ENCODE assay signal across 8 cellular contexts in the genomic region with DNA sequence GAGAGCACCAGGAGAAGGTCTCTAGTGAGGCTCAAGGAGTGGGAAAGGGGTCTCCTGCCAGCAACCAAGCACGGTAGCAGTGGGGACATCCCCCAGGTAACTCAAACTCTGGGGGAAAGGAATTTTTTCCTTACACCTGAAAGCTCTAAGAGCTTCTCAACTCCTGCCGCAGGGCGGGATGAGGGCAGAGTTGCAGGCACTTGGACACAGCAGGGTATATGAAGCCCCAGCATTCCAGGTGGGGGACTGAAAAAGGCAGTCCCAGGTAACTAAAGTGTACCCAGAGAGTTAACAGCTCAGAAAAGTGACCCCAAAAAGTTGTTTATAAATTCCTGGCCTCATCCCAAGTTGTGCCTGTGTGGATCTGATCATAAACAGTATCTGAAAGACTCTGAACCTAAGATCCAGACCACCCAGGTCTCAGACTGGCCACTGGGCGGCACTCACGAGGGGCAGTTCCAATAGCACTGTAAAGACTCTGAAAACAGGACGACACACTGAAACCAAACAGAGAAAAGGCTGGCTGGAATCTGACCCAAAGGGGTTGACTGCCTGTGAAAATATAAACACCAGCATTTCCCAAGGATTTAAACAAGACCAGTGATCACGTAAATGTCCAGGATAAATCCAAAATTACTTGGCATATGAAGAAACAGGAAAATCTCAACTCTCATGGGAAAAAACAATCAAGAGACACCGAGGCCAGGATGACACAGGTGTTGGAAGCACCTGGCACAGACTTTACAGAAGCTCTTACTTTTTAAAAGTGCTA. TPM values are rescaled to one million over a fixed set of nuclear protein-coding genes. Genes with fewer than 3 reads are reported as not detected.
DNase-seq lines count a peak whose midpoint lies in the region; TF ChIP-seq lines count a peak whose summit lies in the region.

No MANE protein-coding gene starts in this region.

- H3K36me3 ChIP-seq in A673 (ENCODE audit: insufficient read depth, low read length, poor library complexity, severe bottlenecking) (no peaks in the 10 kb centered on the region), brain microvascular endothelial cell (replicated peaks) (no peaks in the 10 kb centered on the region)

- in situ Hi-C loops in brain microvascular endothelial cell (cut with HindIII; ENCODE audit: low pct_ligation_motif_present, low sequenced_read_pairs), result no loop called here

- no peaks in the 10 kb centered on the region for H3K9me3 ChIP-seq in A673 (ENCODE audit: low read depth, low read length, poor library complexity, severe bottlenecking)

- H3K27me3 ChIP-seq in A673 (replicated peaks; ENCODE audit: insufficient read depth, low read depth, low read length, poor library complexity), result no peaks in the 10 kb centered on the region
- no peaks in the 10 kb centered on the region for H3K27me3 ChIP-seq in brain microvascular endothelial cell (replicated peaks)

- DNase-seq in A673 (ENCODE audit: low spot score) (peak; percentile 56), GM12864 (ENCODE audit: low read depth) (no peak), NCI-H82 treated with DMSO at 0.1 percent for 48 hours (lab: John Stamatoyannopoulos, UW; ENCODE audit: unreplicated experiment) (peak; percentile 26), brain microvascular endothelial cell (peak; percentile 85), islet precursor cell (peak; percentile 87), substantia nigra (lab: John Stamatoyannopoulos, UW) (peak in 25 of 49 donors; percentile 2 to 43 (median 21)), T-helper 1 cell (no peak)
- DNase-seq in stimulated activated naive CD4-positive, alpha-beta T cell treated with Interleukin-2 at 50 U/mL for 16 hours (lab: John Stamatoyannopoulos, UW), result no peak

- intact Hi-C loops in A673 (cut with micrococcal nuclease; ENCODE audit: unreplicated experiment), result no loop called here

- H3K4me3 ChIP-seq in A673 (ENCODE audit: low read depth, low read length, poor library complexity, severe bottlenecking), result no peak overlapping the region
- H3K4me3 ChIP-seq in GM12864 (ENCODE audit: low read depth, low read length), result no peak overlapping the region
- H3K4me3 ChIP-seq in brain microvascular endothelial cell (ENCODE audit: low read depth, low read length), result no peak overlapping the region

- H3K4me1 ChIP-seq in A673 (ENCODE audit: insufficient read depth, low read length, poor library complexity, severe bottlenecking), result peaks cover 12% of the 10 kb centered on the region

- H3K27ac ChIP-seq in A673 (ENCODE audit: low read depth, low read length, poor library complexity, severe bottlenecking) (no peak overlapping the region), brain microvascular endothelial cell (peak overlapping the region; percentile 31), substantia nigra (ENCODE audit: low read depth, low read length, poor library complexity, severe bottlenecking) (no peak overlapping the region)

- CTCF ChIA-PET in A673 (lab: Charles Lee), result interaction anchor here (0.6 kb wide), 1 partner anchor 30 kb away, joined by 5 read pairs; no protein-coding TSS in a partner anchor

- POLR2A ChIA-PET in A673 (lab: Charles Lee; ENCODE audit: low non-redundant PET), result no interaction called here

- TF ChIP-seq CTCF in A673 (conservative IDR thresholded peaks at IDR 0.05; ENCODE audit: low read depth, low read length) (peak; percentile 67), GM12864 (IDR thresholded peaks at IDR 0.05; ENCODE audit: low read depth, low read length, missing control alignments) (peak; percentile 75), brain microvascular endothelial cell (IDR thresholded peaks at IDR 0.05; ENCODE audit: low read depth, low read length, missing control alignments) (peak; percentile 96)

- no TSS peak for BruUV-seq in A673 (replicated peaks; lab: Mats Ljungman, UMichigan)

RNA-seq across cellular contexts. Expression of a gene that starts 47.5 kb away (rescaled TPM):
- 2.4 and 3.0 TPM in 2 replicates for total RNA-seq in A673 (2021)

RNA-seq across cellular contexts. Expression of a gene that starts 47.6 kb away (rescaled TPM):
- total RNA-seq in A673 (2021), result 67.0 and 73.5 TPM in 2 replicates

Comparison
In these comparisons a context has a peak if more than half of its experiments do, and no peak if none do; other contexts are left out.
1. DNase-seq: peak in A673 (single experiment), NCI-H82 treated with DMSO at 0.1 percent for 48 hours (single experiment), brain microvascular endothelial cell (single experiment), islet precursor cell (single experiment) and substantia nigra (25 of 49); none in GM12864 (single experiment), T-helper 1 cell (0 of 5) and stimulated activated naive CD4-positive, alpha-beta T cell treated with Interleukin-2 at 50 U/mL for 16 hours (single experiment).
2. Peak in every context shown above with its lines, with median percentiles within 50 percentile points of each other: CTCF ChIP-seq.